In the genomic region with DNA sequence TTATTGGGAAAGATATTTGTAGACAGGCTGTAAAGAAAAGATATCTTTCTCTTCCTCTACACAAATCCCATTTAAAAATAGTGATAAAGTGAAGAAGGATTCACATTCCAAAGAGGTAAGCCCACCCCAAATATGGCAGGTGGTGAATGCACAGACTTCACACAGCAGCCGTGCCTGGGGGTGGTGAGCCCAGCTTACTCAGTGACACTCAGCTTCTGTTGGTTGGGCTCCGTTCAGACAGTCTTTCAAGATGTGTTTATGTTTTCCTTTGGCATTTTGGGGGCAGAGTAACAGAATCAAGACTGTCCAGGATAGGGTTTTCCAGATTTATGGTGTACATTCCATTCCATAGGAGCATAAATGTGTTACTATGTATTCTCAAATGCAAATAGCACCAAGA, we compare ENCODE assay signal across 7 cellular contexts. TPM values are rescaled to one million over a fixed set of nuclear protein-coding genes. Genes with fewer than 3 reads are reported as not detected.
"Had no signal": no experiment of that assay in that cellular context is flagged by ENCODE, and none has a peak within 500 bp of the region (broad histone marks: within the 10 kb centered on the region; RNA-seq: fewer than 3 reads in every experiment).

No MANE protein-coding gene starts in this region.

- H3K4me3 ChIP-seq: GM23338 had no signal

- DNase-seq: H9, HCEC 1CT, HFFc6, KBM-7 had no signal

- ATAC-seq: GM23338, HepG2 had no signal

- H3K27ac ChIP-seq: HL-60 had no signal

RNA-seq across cellular contexts. Expression of a gene that starts 4.1 kb away (rescaled TPM):
- total RNA-seq: HFFc6 had no signal
